Comparison of ENCODE assay signal across 8 cellular contexts in genomic region chr17:14784997-14785696, GRCh38.
DNase-seq lines count a peak whose midpoint lies in the region; ATAC-seq and TF ChIP-seq lines count a peak whose summit lies in the region.

No MANE protein-coding gene starts in this region.

- H3K9me3 Mint-ChIP-seq in immature natural killer cell, result no peaks in the 10 kb centered on the region

- DNase-seq in GM13977 (ENCODE audit: low spot score) (no peak), mucosa of gallbladder (ENCODE audit: low spot score) (peak; percentile 17), kidney glomerular epithelial cell (lab: John Stamatoyannopoulos, UW) (no peak), immature natural killer cell (no peak), NCI-H748 (lab: John Stamatoyannopoulos, UW; ENCODE audit: unreplicated experiment) (no peak)
- peak; percentile 25 for DNase-seq in activated CD4-positive, alpha-beta T cell treated with anti-CD3 and anti-CD28 coated beads, Interleukin-2, amount 50 U/mL, for 1 hour

- peaks cover 0 to 3% (median 3%) of the 10 kb centered on the region in 3 donors for H3K27me3 Mint-ChIP-seq in immature natural killer cell (ENCODE audit: low read depth in 3 of 3)

- TF ChIP-seq CTCF in GM13977 (IDR thresholded peaks at IDR 0.05; ENCODE audit: extremely low read depth, insufficient read depth, missing control alignments), result peak; percentile 39

- H3K36me3 Mint-ChIP-seq in immature natural killer cell, result no peaks in the 10 kb centered on the region

- H3K27ac Mint-ChIP-seq in immature natural killer cell, result no peak overlapping the region

- H3K4me1 Mint-ChIP-seq in immature natural killer cell, result no peaks in the 10 kb centered on the region

- peak; percentile 76 for ATAC-seq in HG02642 (IDR thresholded peaks at IDR 0.05; ENCODE audit: poor library complexity, unreplicated experiment)
- ATAC-seq in GM21619 (IDR thresholded peaks at IDR 0.05; ENCODE audit: unreplicated experiment), result no peak

- in situ Hi-C loops in GM13977 (cut with MboI; ENCODE audit: low pct_unique_long_range_greater_than_20kb, low sequenced_read_pairs, unreplicated experiment), result no loop called here

- H3K4me3 Mint-ChIP-seq in immature natural killer cell, result no peak overlapping the region

Comparison
In these comparisons a context has a peak if more than half of its experiments do, and no peak if none do; other contexts are left out.
1. DNase-seq: peak in activated CD4-positive, alpha-beta T cell treated with anti-CD3 and anti-CD28 coated beads, Interleukin-2, amount 50 U/mL, for 1 hour (single experiment) and mucosa of gallbladder (single experiment); none in GM13977 (single experiment), kidney glomerular epithelial cell (single experiment), immature natural killer cell (0 of 3) and NCI-H748 (single experiment).